Comparison of ENCODE assay signal across 8 cellular contexts in the genomic region with DNA sequence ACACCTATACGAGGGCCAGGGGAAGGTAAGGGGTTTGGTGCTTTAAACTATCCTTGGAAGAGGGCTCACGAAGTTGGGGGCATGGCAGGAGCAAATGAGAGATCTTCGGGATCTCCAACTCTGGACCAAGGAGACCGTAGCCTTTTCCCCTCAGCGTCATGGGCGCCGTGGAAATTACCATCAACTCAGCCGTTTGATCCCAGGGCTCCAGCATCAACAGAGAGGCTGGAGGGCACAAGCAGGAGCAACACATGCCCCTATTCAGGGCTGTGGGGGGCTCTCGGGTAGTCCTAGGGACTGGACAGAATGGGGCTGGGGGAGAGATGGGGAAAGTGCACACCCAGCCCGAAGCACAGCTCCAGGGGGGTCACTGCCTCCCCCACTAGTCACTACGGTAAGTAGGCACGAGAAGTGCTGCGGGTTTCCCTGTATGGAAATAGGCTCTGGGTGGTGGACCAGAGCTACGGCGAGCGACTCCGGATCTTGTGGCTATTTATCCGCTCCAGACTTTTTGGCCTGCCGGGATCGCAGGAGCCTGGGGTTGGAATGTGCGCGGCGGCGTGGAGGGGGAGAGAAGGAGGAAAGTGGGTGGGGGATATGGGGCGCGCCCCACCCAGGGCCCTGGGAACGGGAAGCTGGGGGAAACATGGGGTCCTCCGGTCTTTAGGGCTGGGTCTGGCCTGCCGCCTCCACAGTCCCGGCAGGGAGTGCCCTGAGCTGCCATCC. TPM values are rescaled to one million over a fixed set of nuclear protein-coding genes. Genes with fewer than 3 reads are reported as not detected.
DNase-seq lines count a peak whose midpoint lies in the region; ATAC-seq, FAIRE-seq and TF ChIP-seq lines count a peak whose summit lies in the region.

No MANE protein-coding gene starts in this region.

- H3K27ac ChIP-seq in kidney (ENCODE audit: low read depth in 2 of 2, low read length in 2 of 2) (peak overlapping the region; percentile 92 to 95), skin epidermis (peak overlapping the region; percentile 20 to 92 (median 84))

- no peak for ATAC-seq in GM18498 (IDR thresholded peaks at IDR 0.05; ENCODE audit: unreplicated experiment)
- ATAC-seq in HG03135 (IDR thresholded peaks at IDR 0.05; ENCODE audit: unreplicated experiment): no peak

- TF ChIP-seq CTCF in choroid plexus epithelial cell (conservative IDR thresholded peaks at IDR 0.05; ENCODE audit: low read depth, low read length): no peak
- TF ChIP-seq CTCF in kidney (IDR thresholded peaks at IDR 0.05; ENCODE audit: borderline replicate concordance, extremely low read depth, insufficient read depth): no peak

- FAIRE-seq in kidney (lab: Jason Lieb, UNC): no peak

- H3K4me3 ChIP-seq in choroid plexus epithelial cell (ENCODE audit: low read depth, low read length) (peak overlapping the region; percentile 92), kidney (ENCODE audit: low read length in 2 of 2) (peak overlapping the region; percentile 86 to 95), skin epidermis (peak overlapping the region; percentile 43 to 64 (median 58))

- peaks cover 9 to 24% of the 10 kb centered on the region in 2 donors for H3K36me3 ChIP-seq in kidney (ENCODE audit: control insufficient read depth in 1 of 2, insufficient read depth in 2 of 2, low read length in 2 of 2)

- H3K9ac ChIP-seq in kidney (ENCODE audit: low read length in 2 of 2): peak overlapping the region; percentile 72 to 74

- H3K9me3 ChIP-seq in kidney (ENCODE audit: control insufficient read depth in 1 of 2, low read length in 2 of 2): no peaks in the 10 kb centered on the region

- intact Hi-C loops in kidney (cut with DNase I): no loop called here

- DNase-seq in NCI-H1436 (lab: John Stamatoyannopoulos, UW) (peak; percentile 34), NCI-H1436 treated with DMSO at 0.1 percent for 48 hours (lab: John Stamatoyannopoulos, UW) (no peak), NCI-H524 (lab: John Stamatoyannopoulos, UW) (peak; percentile 77 to 85), choroid plexus epithelial cell (ENCODE audit: low read depth) (peak; percentile 92), kidney (peak; percentile 93)

- peaks cover 19 to 26% of the 10 kb centered on the region in 2 donors for H3K4me1 ChIP-seq in kidney (ENCODE audit: control insufficient read depth in 1 of 2, insufficient read depth in 1 of 2, low read depth in 1 of 2, low read length in 2 of 2)

RNA-seq across cellular contexts. Expression of a gene that starts 0.5 kb away (rescaled TPM):
- total RNA-seq in kidney: 444 TPM
- polyA plus RNA-seq in kidney (ENCODE audit: insufficient read depth, low read depth, low replicate concordance): 460 TPM

RNA-seq across cellular contexts. Expression of a gene that starts 12.8 kb away (rescaled TPM):
- 67.2 TPM for total RNA-seq in kidney
- polyA plus RNA-seq in kidney (ENCODE audit: insufficient read depth, low read depth, low replicate concordance): 29.3 TPM

RNA-seq across cellular contexts. Expression of a gene that starts 28.8 kb away (rescaled TPM):
- total RNA-seq in kidney: 231 TPM
- 209 TPM for polyA plus RNA-seq in kidney (ENCODE audit: insufficient read depth, low read depth, low replicate concordance)

RNA-seq across cellular contexts. Expression of a gene that starts 32.7 kb away (rescaled TPM):
- 27.6 TPM for total RNA-seq in kidney
- 21.0 TPM for polyA plus RNA-seq in kidney (ENCODE audit: insufficient read depth, low read depth, low replicate concordance)

RNA-seq across cellular contexts. Expression of a gene that starts 38.0 kb away (rescaled TPM):
- total RNA-seq in kidney: 23.4 TPM
- 36.5 TPM for polyA plus RNA-seq in kidney (ENCODE audit: insufficient read depth, low read depth, low replicate concordance)
